23 cellular contexts compared by ENCODE assay signal in genomic region chr5:133397986-133398645, GRCh38.
DNase-seq lines count a peak whose midpoint lies in the region; ATAC-seq and TF ChIP-seq lines count a peak whose summit lies in the region.
"Had no signal": no experiment of that assay in that cellular context is flagged by ENCODE, and none has a peak within 500 bp of the region (broad histone marks: within the 10 kb centered on the region; RNA-seq: fewer than 3 reads in every experiment).

No MANE protein-coding gene starts in this region.

- no peak overlapping the region for H3K4me3 ChIP-seq in upper lobe of right lung
- H3K4me3 ChIP-seq in testis = no peak overlapping the region
- H3K4me3 ChIP-seq: body of pancreas, pancreas, SK-N-MC, transverse colon had no signal

- peaks cover 38% of the 10 kb centered on the region for H3K4me1 Mint-ChIP-seq in activated T-cell treated with anti-CD3 and anti-CD28 coated beads, Interleukin-2, amount 50 U/mL, for 24 hours (ENCODE audit: low read depth)
- H3K4me1 Mint-ChIP-seq in activated T-cell treated with anti-CD3 and anti-CD28 coated beads, Interleukin-2, amount 50 U/mL, for 4 hours (ENCODE audit: low read depth) = peaks cover 30% of the 10 kb centered on the region
- peaks cover 16% of the 10 kb centered on the region for H3K4me1 Mint-ChIP-seq in activated T-helper 2 cell treated with anti-CD3 and anti-CD28 coated beads, Interferon-gamma antibody, Interleukin-2, Interleukin-4, amounts not matched to agents 10 μg/mL and 5 μg/mL and 100 μg/mL, durations not matched to agents 14 hours and 24 hours and 36 hours (ENCODE audit: low read depth)
- H3K4me1 Mint-ChIP-seq in stimulated activated naive B cell treated with anti-CD40 and anti-IgM and Interleukin-4, amounts not matched to agents 10 μg/mL and 1 μg/mL and 100 μg/mL, for 72 hours = peaks cover 43 to 54% of the 10 kb centered on the region in 2 donors

- H3K9me3 Mint-ChIP-seq in activated T-cell treated with anti-CD3 and anti-CD28 coated beads, Interleukin-2, amount 50 U/mL, for 24 hours = no peaks in the 10 kb centered on the region
- H3K9me3 Mint-ChIP-seq in activated T-cell treated with anti-CD3 and anti-CD28 coated beads, Interleukin-2, amount 50 U/mL, for 4 hours = no peaks in the 10 kb centered on the region
- H3K9me3 Mint-ChIP-seq in activated T-helper 2 cell treated with anti-CD3 and anti-CD28 coated beads, Interferon-gamma antibody, Interleukin-2, Interleukin-4, amounts not matched to agents 10 μg/mL and 5 μg/mL and 100 μg/mL, durations not matched to agents 14 hours and 24 hours and 36 hours = no peaks in the 10 kb centered on the region
- H3K9me3 Mint-ChIP-seq in stimulated activated naive B cell treated with anti-CD40 and anti-IgM and Interleukin-4, amounts not matched to agents 10 μg/mL and 1 μg/mL and 100 μg/mL, for 72 hours = peaks cover 5 to 8% of the 10 kb centered on the region in 2 donors
- H3K9me3 Mint-ChIP-seq: T-helper 1 cell treated with Interleukin-12 subunit alpha and Interleukin-12 subunit beta and Interleukin-4 antibody, amounts not matched to agents 30 μg/mL and 1 μg/mL, for 36 hours had no signal

- no peaks in the 10 kb centered on the region for H3K36me3 ChIP-seq in upper lobe of right lung
- H3K36me3 ChIP-seq in testis (ENCODE audit: low read depth, missing control alignments) = no peaks in the 10 kb centered on the region
- H3K36me3 ChIP-seq: pancreas, transverse colon had no signal

- TF ChIP-seq CTCF in upper lobe of right lung (IDR thresholded peaks at IDR 0.05) (no peak), testis (IDR thresholded peaks at IDR 0.05) (no peak)

- H3K9me3 ChIP-seq in upper lobe of right lung (no peaks in the 10 kb centered on the region), testis (no peaks in the 10 kb centered on the region)
- H3K9me3 ChIP-seq: body of pancreas, pancreas, transverse colon had no signal

- no peak overlapping the region for H3K4me3 Mint-ChIP-seq in activated T-cell treated with anti-CD3 and anti-CD28 coated beads, Interleukin-2, amount 50 U/mL, for 24 hours
- no peak overlapping the region for H3K4me3 Mint-ChIP-seq in activated T-cell treated with anti-CD3 and anti-CD28 coated beads, Interleukin-2, amount 50 U/mL, for 4 hours
- H3K4me3 Mint-ChIP-seq in activated T-helper 2 cell treated with anti-CD3 and anti-CD28 coated beads, Interferon-gamma antibody, Interleukin-2, Interleukin-4, amounts not matched to agents 10 μg/mL and 5 μg/mL and 100 μg/mL, durations not matched to agents 14 hours and 24 hours and 36 hours (ENCODE audit: low read depth) = no peak overlapping the region
- peak overlapping the region; percentile 38 to 70 for H3K4me3 Mint-ChIP-seq in stimulated activated naive B cell treated with anti-CD40 and anti-IgM and Interleukin-4, amounts not matched to agents 10 μg/mL and 1 μg/mL and 100 μg/mL, for 72 hours
- H3K4me3 Mint-ChIP-seq: activated CD8-positive, alpha-beta memory T cell treated with anti-CD3 and anti-CD28 coated beads, Interleukin-2, amount 10 ng/mL, durations not matched to agents 7 days and 5 days; T-helper 1 cell treated with Interleukin-12 subunit alpha and Interleukin-12 subunit beta and Interleukin-4 antibody, amounts not matched to agents 30 μg/mL and 1 μg/mL, for 36 hours had no signal

- intact Hi-C loops in activated T-helper 2 cell treated with anti-CD3 and anti-CD28 coated beads, Interferon-gamma antibody, Interleukin-2, Interleukin-4, amounts not matched to agents 10 μg/mL and 5 μg/mL and 100 μg/mL, durations not matched to agents 14 hours and 24 hours and 36 hours (cut with micrococcal nuclease) = loop anchor here (2.0 kb wide), 1 partner anchor 75 kb away; no protein-coding TSS in a partner anchor
- intact Hi-C loops in upper lobe of right lung (cut with DNase I) (no loop called here), testis (cut with DNase I; ENCODE audit: low total_unique reads) (no loop called here)

- DNase-seq in activated T-cell treated with anti-CD3 and anti-CD28 coated beads, Interleukin-2, amount 50 U/mL, for 24 hours = peak; percentile 17
- DNase-seq in activated T-cell treated with anti-CD3 and anti-CD28 coated beads, Interleukin-2, amount 50 U/mL, for 4 hours = no peak
- DNase-seq in activated T-helper 2 cell treated with anti-CD3 and anti-CD28 coated beads, Interferon-gamma antibody, Interleukin-2, Interleukin-4, amounts not matched to agents 10 μg/mL and 5 μg/mL and 100 μg/mL, durations not matched to agents 14 hours and 24 hours and 36 hours (ENCODE audit: low spot score) = peak; percentile 4
- DNase-seq in left lobe of liver (ENCODE audit: low spot score) (peak; percentile 26), upper lobe of right lung (no peak), AG20443 (ENCODE audit: low spot score) (no peak), testis (no peak)
- DNase-seq in stimulated activated naive B cell treated with anti-CD40 and anti-IgM and Interleukin-4, amounts not matched to agents 10 μg/mL and 1 μg/mL and 100 μg/mL, for 72 hours = no peak
- DNase-seq: activated effector memory CD4-positive, alpha-beta T cell treated with anti-CD3 and anti-CD28 coated beads, Interleukin-2, amount 50 U/mL, for 16 hours; AML-193; body of pancreas; cerebellar nuclear complex; COR-L47; GF-D8; mesenchymal stem cell; NCI-H1694 treated with DMSO at 0.1 percent for 48 hours; NCI-H526; pancreas; transverse colon had no signal

- H3K27me3 Mint-ChIP-seq in activated T-cell treated with anti-CD3 and anti-CD28 coated beads, Interleukin-2, amount 50 U/mL, for 24 hours = peaks cover 12% of the 10 kb centered on the region
- H3K27me3 Mint-ChIP-seq in activated T-cell treated with anti-CD3 and anti-CD28 coated beads, Interleukin-2, amount 50 U/mL, for 4 hours (ENCODE audit: low read depth) = no peaks in the 10 kb centered on the region
- H3K27me3 Mint-ChIP-seq in activated T-helper 2 cell treated with anti-CD3 and anti-CD28 coated beads, Interferon-gamma antibody, Interleukin-2, Interleukin-4, amounts not matched to agents 10 μg/mL and 5 μg/mL and 100 μg/mL, durations not matched to agents 14 hours and 24 hours and 36 hours (ENCODE audit: low read depth) = no peaks in the 10 kb centered on the region
- H3K27me3 Mint-ChIP-seq in stimulated activated naive B cell treated with anti-CD40 and anti-IgM and Interleukin-4, amounts not matched to agents 10 μg/mL and 1 μg/mL and 100 μg/mL, for 72 hours = peaks cover 0 to 4% of the 10 kb centered on the region in 2 donors
- H3K27me3 Mint-ChIP-seq: activated CD8-positive, alpha-beta memory T cell treated with anti-CD3 and anti-CD28 coated beads, Interleukin-2, amount 10 ng/mL, durations not matched to agents 7 days and 5 days had no signal

- no peak overlapping the region for H3K27ac Mint-ChIP-seq in activated T-cell treated with anti-CD3 and anti-CD28 coated beads, Interleukin-2, amount 50 U/mL, for 24 hours
- no peak overlapping the region for H3K27ac Mint-ChIP-seq in activated T-helper 2 cell treated with anti-CD3 and anti-CD28 coated beads, Interferon-gamma antibody, Interleukin-2, Interleukin-4, amounts not matched to agents 10 μg/mL and 5 μg/mL and 100 μg/mL, durations not matched to agents 14 hours and 24 hours and 36 hours
- H3K27ac Mint-ChIP-seq in stimulated activated naive B cell treated with anti-CD40 and anti-IgM and Interleukin-4, amounts not matched to agents 10 μg/mL and 1 μg/mL and 100 μg/mL, for 72 hours = peak overlapping the region; percentile 93
- H3K27ac Mint-ChIP-seq: activated CD8-positive, alpha-beta memory T cell treated with anti-CD3 and anti-CD28 coated beads, Interleukin-2, amount 10 ng/mL, durations not matched to agents 7 days and 5 days; T-helper 1 cell treated with Interleukin-12 subunit alpha and Interleukin-12 subunit beta and Interleukin-4 antibody, amounts not matched to agents 30 μg/mL and 1 μg/mL, for 36 hours had no signal

- no peak for ATAC-seq in activated T-cell treated with anti-CD3 and anti-CD28 coated beads, Interleukin-2, amount 50 U/mL, for 4 hours
- ATAC-seq in left lobe of liver (no peak), upper lobe of right lung (no peak)
- ATAC-seq in stimulated activated naive B cell treated with anti-CD40 and anti-IgM and Interleukin-4, amounts not matched to agents 10 μg/mL and 1 μg/mL and 100 μg/mL, for 72 hours (replicated peaks) = no peak
- ATAC-seq: body of pancreas, pancreas had no signal

- no peak for TF ChIP-seq POLR2A in testis (IDR thresholded peaks at IDR 0.05)

- H3K4me1 ChIP-seq in upper lobe of right lung = no peaks in the 10 kb centered on the region
- H3K4me1 ChIP-seq in testis = peaks cover 22% of the 10 kb centered on the region
- H3K4me1 ChIP-seq: body of pancreas, pancreas, transverse colon had no signal

- no peaks in the 10 kb centered on the region for H3K27me3 ChIP-seq in upper lobe of right lung
- H3K27me3 ChIP-seq in testis = no peaks in the 10 kb centered on the region
- H3K27me3 ChIP-seq: body of pancreas, pancreas, transverse colon had no signal

- H3K27ac ChIP-seq in upper lobe of right lung (no peak overlapping the region), testis (no peak overlapping the region)
- H3K27ac ChIP-seq: body of pancreas, pancreas, RWPE1, SK-N-MC, transverse colon had no signal

- no peaks in the 10 kb centered on the region for H3K36me3 Mint-ChIP-seq in activated T-cell treated with anti-CD3 and anti-CD28 coated beads, Interleukin-2, amount 50 U/mL, for 24 hours (ENCODE audit: low read depth)
- no peaks in the 10 kb centered on the region for H3K36me3 Mint-ChIP-seq in activated T-cell treated with anti-CD3 and anti-CD28 coated beads, Interleukin-2, amount 50 U/mL, for 4 hours (ENCODE audit: insufficient read depth)
- no peaks in the 10 kb centered on the region for H3K36me3 Mint-ChIP-seq in activated T-helper 2 cell treated with anti-CD3 and anti-CD28 coated beads, Interferon-gamma antibody, Interleukin-2, Interleukin-4, amounts not matched to agents 10 μg/mL and 5 μg/mL and 100 μg/mL, durations not matched to agents 14 hours and 24 hours and 36 hours (ENCODE audit: low read depth)
- peaks cover 3 to 20% of the 10 kb centered on the region in 2 donors for H3K36me3 Mint-ChIP-seq in stimulated activated naive B cell treated with anti-CD40 and anti-IgM and Interleukin-4, amounts not matched to agents 10 μg/mL and 1 μg/mL and 100 μg/mL, for 72 hours
- H3K36me3 Mint-ChIP-seq: activated CD8-positive, alpha-beta memory T cell treated with anti-CD3 and anti-CD28 coated beads, Interleukin-2, amount 10 ng/mL, durations not matched to agents 7 days and 5 days had no signal

- WGBS in testis, 2 donors = 90 to 92% methylated on average over 7 to 9 of the region's 9 CpGs

Comparison
In these comparisons a context has a peak if more than half of its experiments do, and no peak if none do; other contexts are left out.
1. DNase-seq: peak in activated T-cell treated with anti-CD3 and anti-CD28 coated beads, Interleukin-2, amount 50 U/mL, for 24 hours (single experiment), activated T-helper 2 cell treated with anti-CD3 and anti-CD28 coated beads, Interferon-gamma antibody, Interleukin-2, Interleukin-4, amounts not matched to agents 10 μg/mL and 5 μg/mL and 100 μg/mL, durations not matched to agents 14 hours and 24 hours and 36 hours (single experiment) and left lobe of liver (single experiment); none in activated T-cell treated with anti-CD3 and anti-CD28 coated beads, Interleukin-2, amount 50 U/mL, for 4 hours (single experiment), stimulated activated naive B cell treated with anti-CD40 and anti-IgM and Interleukin-4, amounts not matched to agents 10 μg/mL and 1 μg/mL and 100 μg/mL, for 72 hours (single experiment), upper lobe of right lung (single experiment), AG20443 (single experiment) and testis (single experiment).
2. H3K4me3 Mint-ChIP-seq: peak in stimulated activated naive B cell treated with anti-CD40 and anti-IgM and Interleukin-4, amounts not matched to agents 10 μg/mL and 1 μg/mL and 100 μg/mL, for 72 hours (2 of 2); none in activated T-cell treated with anti-CD3 and anti-CD28 coated beads, Interleukin-2, amount 50 U/mL, for 24 hours (single experiment), activated T-cell treated with anti-CD3 and anti-CD28 coated beads, Interleukin-2, amount 50 U/mL, for 4 hours (single experiment) and activated T-helper 2 cell treated with anti-CD3 and anti-CD28 coated beads, Interferon-gamma antibody, Interleukin-2, Interleukin-4, amounts not matched to agents 10 μg/mL and 5 μg/mL and 100 μg/mL, durations not matched to agents 14 hours and 24 hours and 36 hours (single experiment).